ENCODE assay signal across 1 cellular context in the genomic region with DNA sequence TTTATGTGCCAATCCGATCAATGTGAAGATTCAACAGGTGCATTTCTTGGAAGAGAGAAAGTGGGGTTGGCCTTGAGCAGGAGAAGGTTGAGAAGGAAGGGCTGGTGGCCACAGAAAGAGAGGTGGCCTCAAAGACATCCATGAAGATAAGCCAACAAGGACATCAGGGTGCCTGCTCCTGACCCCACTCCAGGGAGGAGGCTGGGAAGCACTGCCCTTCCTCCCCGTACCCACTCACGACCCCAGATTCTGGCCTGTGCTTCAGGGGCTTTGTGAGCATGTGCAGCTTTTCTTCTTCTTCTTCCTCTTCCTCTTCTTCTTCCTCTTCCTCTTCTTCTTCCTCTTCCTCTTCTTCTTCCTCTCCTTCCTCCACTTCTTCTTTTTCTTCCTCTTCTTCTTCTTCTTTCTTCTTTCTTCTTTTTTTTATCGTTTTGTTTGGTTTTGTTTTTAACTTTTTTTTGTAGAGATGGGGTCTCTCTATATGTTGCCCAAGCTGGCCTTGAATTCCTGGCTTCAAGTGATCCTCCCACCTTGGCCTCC.
TF ChIP-seq lines count a peak whose summit lies in the region.

No MANE protein-coding gene starts in this region.

TF ChIP-seq in HepG2, 621 proteins besides CTCF, POLR2A, EP300 and RAD21:
- TF ChIP-seq ZNF33B (CRISPR knock-in tag; IDR thresholded peaks at IDR 0.05) (no peak), SALL2 (CRISPR knock-in tag; IDR thresholded peaks at IDR 0.05) (no peak), MBD4 (IDR thresholded peaks at IDR 0.05; ENCODE audit: borderline replicate concordance, low read length) (no peak), FOSL2 (CRISPR knock-in tag; IDR thresholded peaks at IDR 0.05) (no peak), ZNF670 (CRISPR knock-in tag; IDR thresholded peaks at IDR 0.05; ENCODE audit: borderline replicate concordance) (no peak), PRDM4 (CRISPR knock-in tag; IDR thresholded peaks at IDR 0.05; ENCODE audit: borderline replicate concordance) (no peak), KDM1A (CRISPR knock-in tag; IDR thresholded peaks at IDR 0.05) (no peak), HDAC2 (CRISPR knock-in tag; IDR thresholded peaks at IDR 0.05) (no peak), ATF7 (IDR thresholded peaks at IDR 0.05) (no peak), ATF7 (CRISPR knock-in tag; IDR thresholded peaks at IDR 0.05) (no peak), ZFP1 (CRISPR knock-in tag; IDR thresholded peaks at IDR 0.05) (no peak), NR2F6 (IDR thresholded peaks at IDR 0.05) (no peak), NR2F6 (CRISPR knock-in tag; IDR thresholded peaks at IDR 0.05) (no peak), ZNF749 (CRISPR knock-in tag; IDR thresholded peaks at IDR 0.05; ENCODE audit: borderline replicate concordance) (no peak), ZNF567 (CRISPR knock-in tag; IDR thresholded peaks at IDR 0.05; ENCODE audit: borderline replicate concordance) (no peak)
- TF ChIP-seq, protein P1, sequence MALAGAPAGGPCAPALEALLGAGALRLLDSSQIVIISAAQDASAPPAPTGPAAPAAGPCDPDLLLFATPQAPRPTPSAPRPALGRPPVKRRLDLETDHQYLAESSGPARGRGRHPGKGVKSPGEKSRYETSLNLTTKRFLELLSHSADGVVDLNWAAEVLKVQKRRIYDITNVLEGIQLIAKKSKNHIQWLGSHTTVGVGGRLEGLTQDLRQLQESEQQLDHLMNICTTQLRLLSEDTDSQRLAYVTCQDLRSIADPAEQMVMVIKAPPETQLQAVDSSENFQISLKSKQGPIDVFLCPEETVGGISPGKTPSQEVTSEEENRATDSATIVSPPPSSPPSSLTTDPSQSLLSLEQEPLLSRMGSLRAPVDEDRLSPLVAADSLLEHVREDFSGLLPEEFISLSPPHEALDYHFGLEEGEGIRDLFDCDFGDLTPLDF (CRISPR knock-in tag; IDR thresholded peaks at IDR 0.05), result no peak
